ENCODE assay signal across 8 cellular contexts in genomic region chr2:69622805-69623204, GRCh38. TPM values are rescaled to one million over a fixed set of nuclear protein-coding genes. Genes with fewer than 3 reads are reported as not detected.
DNase-seq lines count a peak whose midpoint lies in the region; ATAC-seq, FAIRE-seq and TF ChIP-seq lines count a peak whose summit lies in the region.
"Not testable (repeated sequence)": the region's sequence is repeated elsewhere in the genome, so short reads cannot be mapped to it uniquely, and the experiment has no call there.

No MANE protein-coding gene starts in this region.

- CTCF ChIA-PET in A549 (lab: Yijun Ruan, JAX), result interaction anchor here (0.6 to 1.3 kb wide), 4 partner anchors 10 to 102 kb away, joined by 3 read pairs; no protein-coding TSS in a partner anchor
- CTCF ChIA-PET in activated CD4-positive, alpha-beta T cell treated with anti-CD3 and anti-CD28 coated beads for 36 hours (lab: Charles Lee), result interaction anchor here (0.9 to 4.0 kb wide), 7 partner anchors 9 to 317 kb away, joined by 3 to 15 read pairs (median 5); no protein-coding TSS in a partner anchor
- CTCF ChIA-PET in activated CD8-positive, alpha-beta memory T cell treated with anti-CD3 and anti-CD28 coated beads, Interleukin-2, amount 10 ng/mL, durations not matched to agents 7 days and 5 days (lab: Charles Lee), result interaction anchor here (0.7 to 1.2 kb wide), 4 partner anchors 12 to 248 kb away, joined by 3 to 4 read pairs (median 4); no protein-coding TSS in a partner anchor
- CTCF ChIA-PET in activated naive CD4-positive, alpha-beta T cell treated with anti-CD3 and anti-CD28 coated beads, Interleukin-2, amount 10 ng/mL, durations not matched to agents 7 days and 5 days (lab: Charles Lee), result interaction anchor here (0.7 to 1.1 kb wide), 2 partner anchors 8 to 57 kb away, joined by 3 to 4 read pairs; no protein-coding TSS in a partner anchor
- CTCF ChIA-PET in naive thymus-derived CD4-positive, alpha-beta T cell (lab: Charles Lee), result interaction anchor here (0.7 to 1.9 kb wide), 3 partner anchors 17 to 102 kb away, joined by 3 to 5 read pairs (median 3); partner anchors contain the start of gene AAK1

- H3K27ac Mint-ChIP-seq in IgD-negative memory B cell, result peak overlapping the region in 2 of 3 donors; percentile 7 to 29
- peak overlapping the region; percentile 73 for H3K27ac Mint-ChIP-seq in activated CD4-positive, alpha-beta T cell treated with anti-CD3 and anti-CD28 coated beads for 36 hours
- peak overlapping the region; percentile 49 for H3K27ac Mint-ChIP-seq in activated CD8-positive, alpha-beta memory T cell treated with anti-CD3 and anti-CD28 coated beads, Interleukin-2, amount 10 ng/mL, durations not matched to agents 7 days and 5 days
- H3K27ac Mint-ChIP-seq in activated naive CD4-positive, alpha-beta T cell treated with anti-CD3 and anti-CD28 coated beads, Interleukin-2, amount 10 ng/mL, durations not matched to agents 7 days and 5 days, result peak overlapping the region; percentile 50
- peak overlapping the region; percentile 80 for H3K27ac Mint-ChIP-seq in activated naive CD8-positive, alpha-beta T cell treated with anti-CD3 and anti-CD28 coated beads, Interleukin-2, amount 50 U/mL, for 24 hours
- peak overlapping the region in 7 of 9 donors; percentile 37 to 90 (median 80) for H3K27ac Mint-ChIP-seq in naive thymus-derived CD4-positive, alpha-beta T cell

- not testable (repeated sequence) for H3K27me3 ChIP-seq in naive thymus-derived CD4-positive, alpha-beta T cell (ENCODE audit: control insufficient read depth in 2 of 2, insufficient read depth in 2 of 2, low read length in 2 of 2); testis

- ATAC-seq in A549; activated CD4-positive, alpha-beta T cell treated with anti-CD3 and anti-CD28 coated beads for 36 hours; activated CD8-positive, alpha-beta memory T cell treated with anti-CD3 and anti-CD28 coated beads, Interleukin-2, amount 10 ng/mL, durations not matched to agents 7 days and 5 days; activated naive CD8-positive, alpha-beta T cell treated with anti-CD3 and anti-CD28 coated beads, Interleukin-2, amount 50 U/mL, for 24 hours; naive thymus-derived CD4-positive, alpha-beta T cell: not testable (repeated sequence)

- intact Hi-C loops in activated CD4-positive, alpha-beta T cell treated with anti-CD3 and anti-CD28 coated beads for 36 hours (cut with DNase I, micrococcal nuclease); naive thymus-derived CD4-positive, alpha-beta T cell (cut with micrococcal nuclease); testis (cut with DNase I; ENCODE audit: low total_unique reads): not testable (repeated sequence)

- H3K4me3 ChIP-seq in A549; naive thymus-derived CD4-positive, alpha-beta T cell (ENCODE audit: low read length); testis: not testable (repeated sequence)

- WGBS in A549 (ENCODE audit: missing lambda C conversion rate), result 97% methylated on average over 10 of the region's 10 CpGs
- 93% methylated on average over 10 of the region's 10 CpGs for WGBS in testis, 2 donors

- TF ChIP-seq POLR2A in A549 (IDR thresholded peaks at IDR 0.05; ENCODE audit: low read length); testis (IDR thresholded peaks at IDR 0.05): not testable (repeated sequence)

- not testable (repeated sequence) for TF ChIP-seq CTCF in A549 (IDR thresholded peaks at IDR 0.05); testis (IDR thresholded peaks at IDR 0.05)

- TF ChIP-seq EP300 in A549 (IDR thresholded peaks at IDR 0.05), result not testable (repeated sequence)

- H3K4me1 Mint-ChIP-seq in IgD-negative memory B cell; activated naive CD8-positive, alpha-beta T cell treated with anti-CD3 and anti-CD28 coated beads, Interleukin-2, amount 50 U/mL, for 24 hours: not testable (repeated sequence)
- H3K4me1 Mint-ChIP-seq in activated CD4-positive, alpha-beta T cell treated with anti-CD3 and anti-CD28 coated beads for 36 hours, result peaks cover 15% of the 10 kb centered on the region
- peaks cover 16% of the 10 kb centered on the region for H3K4me1 Mint-ChIP-seq in activated CD8-positive, alpha-beta memory T cell treated with anti-CD3 and anti-CD28 coated beads, Interleukin-2, amount 10 ng/mL, durations not matched to agents 7 days and 5 days
- H3K4me1 Mint-ChIP-seq in activated naive CD4-positive, alpha-beta T cell treated with anti-CD3 and anti-CD28 coated beads, Interleukin-2, amount 10 ng/mL, durations not matched to agents 7 days and 5 days, result peaks cover 15% of the 10 kb centered on the region
- peaks cover 0 to 21% (median 0%) of the 10 kb centered on the region in 7 donors for H3K4me1 Mint-ChIP-seq in naive thymus-derived CD4-positive, alpha-beta T cell

- not testable (repeated sequence) for H3K36me3 ChIP-seq in naive thymus-derived CD4-positive, alpha-beta T cell (ENCODE audit: control insufficient read depth in 2 of 3, insufficient read depth in 3 of 3, low read length in 3 of 3); testis (ENCODE audit: low read depth, missing control alignments)

- not testable (repeated sequence) for H3K4me2 ChIP-seq in A549

- not testable (repeated sequence) for FAIRE-seq in A549 (lab: Jason Lieb, UNC)

- H3K4me3 Mint-ChIP-seq in IgD-negative memory B cell; activated CD4-positive, alpha-beta T cell treated with anti-CD3 and anti-CD28 coated beads for 36 hours: not testable (repeated sequence)
- H3K4me3 Mint-ChIP-seq in activated CD8-positive, alpha-beta memory T cell treated with anti-CD3 and anti-CD28 coated beads, Interleukin-2, amount 10 ng/mL, durations not matched to agents 7 days and 5 days, result peak overlapping the region; percentile 57
- peak overlapping the region; percentile 18 for H3K4me3 Mint-ChIP-seq in activated naive CD4-positive, alpha-beta T cell treated with anti-CD3 and anti-CD28 coated beads, Interleukin-2, amount 10 ng/mL, durations not matched to agents 7 days and 5 days
- H3K4me3 Mint-ChIP-seq in activated naive CD8-positive, alpha-beta T cell treated with anti-CD3 and anti-CD28 coated beads, Interleukin-2, amount 50 U/mL, for 24 hours, result peak overlapping the region; percentile 63
- peak overlapping the region in 9 of 10 donors; percentile 51 to 84 (median 69) for H3K4me3 Mint-ChIP-seq in naive thymus-derived CD4-positive, alpha-beta T cell

- H3K27ac ChIP-seq in A549, testis: not testable (repeated sequence)
- H3K27ac ChIP-seq in naive thymus-derived CD4-positive, alpha-beta T cell (ENCODE audit: low read depth, low read length), result peak overlapping the region; percentile 31

- not testable (repeated sequence) for H3K9me3 ChIP-seq in A549; naive thymus-derived CD4-positive, alpha-beta T cell (ENCODE audit: control insufficient read depth in 2 of 3, low read length in 3 of 3); testis

- H3K4me1 ChIP-seq in A549 (peaks cover 17% of the 10 kb centered on the region; the same call in 2 of the 3 replicates), testis (peaks cover 15% of the 10 kb centered on the region)
- peaks cover 58 to 75% of the 10 kb centered on the region in 2 donors for H3K4me1 ChIP-seq in naive thymus-derived CD4-positive, alpha-beta T cell (ENCODE audit: control insufficient read depth in 2 of 2, insufficient read depth in 2 of 2, low read length in 2 of 2)

- POLR2A ChIA-PET in A549 (lab: Yijun Ruan, JAX); activated CD4-positive, alpha-beta T cell treated with anti-CD3 and anti-CD28 coated beads for 36 hours (lab: Charles Lee): not testable (repeated sequence)
- POLR2A ChIA-PET in naive thymus-derived CD4-positive, alpha-beta T cell (lab: Charles Lee), result interaction anchor here (1.1 to 1.5 kb wide), 4 partner anchors 8 to 21 kb away, joined by 3 to 6 read pairs (median 4); no protein-coding TSS in a partner anchor

- not testable (repeated sequence) for H3K27me3 Mint-ChIP-seq in IgD-negative memory B cell; activated CD4-positive, alpha-beta T cell treated with anti-CD3 and anti-CD28 coated beads for 36 hours; activated CD8-positive, alpha-beta memory T cell treated with anti-CD3 and anti-CD28 coated beads, Interleukin-2, amount 10 ng/mL, durations not matched to agents 7 days and 5 days; activated naive CD4-positive, alpha-beta T cell treated with anti-CD3 and anti-CD28 coated beads, Interleukin-2, amount 10 ng/mL, durations not matched to agents 7 days and 5 days; activated naive CD8-positive, alpha-beta T cell treated with anti-CD3 and anti-CD28 coated beads, Interleukin-2, amount 50 U/mL, for 24 hours; naive thymus-derived CD4-positive, alpha-beta T cell

- not testable (repeated sequence) for DNase-seq in A549 (ENCODE audit: low read depth in 1 of 2, low spot score in 1 of 2); activated CD4-positive, alpha-beta T cell treated with anti-CD3 and anti-CD28 coated beads for 36 hours; activated CD8-positive, alpha-beta memory T cell treated with anti-CD3 and anti-CD28 coated beads, Interleukin-2, amount 10 ng/mL, durations not matched to agents 7 days and 5 days; activated naive CD4-positive, alpha-beta T cell treated with anti-CD3 and anti-CD28 coated beads, Interleukin-2, amount 10 ng/mL, durations not matched to agents 7 days and 5 days; activated naive CD8-positive, alpha-beta T cell treated with anti-CD3 and anti-CD28 coated beads, Interleukin-2, amount 50 U/mL, for 24 hours
- peak in 2 of 9 donors; percentile 25 to 31 for DNase-seq in naive thymus-derived CD4-positive, alpha-beta T cell
- DNase-seq in testis, result peak; percentile 20

- H3K9me3 Mint-ChIP-seq in IgD-negative memory B cell; activated CD4-positive, alpha-beta T cell treated with anti-CD3 and anti-CD28 coated beads for 36 hours (ENCODE audit: low read depth); activated CD8-positive, alpha-beta memory T cell treated with anti-CD3 and anti-CD28 coated beads, Interleukin-2, amount 10 ng/mL, durations not matched to agents 7 days and 5 days (ENCODE audit: low read depth); activated naive CD4-positive, alpha-beta T cell treated with anti-CD3 and anti-CD28 coated beads, Interleukin-2, amount 10 ng/mL, durations not matched to agents 7 days and 5 days; activated naive CD8-positive, alpha-beta T cell treated with anti-CD3 and anti-CD28 coated beads, Interleukin-2, amount 50 U/mL, for 24 hours; naive thymus-derived CD4-positive, alpha-beta T cell: not testable (repeated sequence)

- TF ChIP-seq RAD21 in A549 (conservative IDR thresholded peaks at IDR 0.05 in 1 of 2, IDR thresholded peaks at IDR 0.05 in 1 of 2), result not testable (repeated sequence)

- not testable (repeated sequence) for H3K36me3 Mint-ChIP-seq in IgD-negative memory B cell
- H3K36me3 Mint-ChIP-seq in activated CD4-positive, alpha-beta T cell treated with anti-CD3 and anti-CD28 coated beads for 36 hours (ENCODE audit: low read depth), result peaks cover 12% of the 10 kb centered on the region
- peaks cover 13% of the 10 kb centered on the region for H3K36me3 Mint-ChIP-seq in activated CD8-positive, alpha-beta memory T cell treated with anti-CD3 and anti-CD28 coated beads, Interleukin-2, amount 10 ng/mL, durations not matched to agents 7 days and 5 days
- peaks cover 16% of the 10 kb centered on the region for H3K36me3 Mint-ChIP-seq in activated naive CD4-positive, alpha-beta T cell treated with anti-CD3 and anti-CD28 coated beads, Interleukin-2, amount 10 ng/mL, durations not matched to agents 7 days and 5 days
- H3K36me3 Mint-ChIP-seq in activated naive CD8-positive, alpha-beta T cell treated with anti-CD3 and anti-CD28 coated beads, Interleukin-2, amount 50 U/mL, for 24 hours (ENCODE audit: low read depth), result peaks cover 12% of the 10 kb centered on the region
- H3K36me3 Mint-ChIP-seq in naive thymus-derived CD4-positive, alpha-beta T cell, result peaks cover 0 to 15% (median 7%) of the 10 kb centered on the region in 5 donors

RNA-seq across cellular contexts. Expression of gene AAK1, which starts 20.7 kb away (rescaled TPM):
- 25.7 and 26.9 TPM in 2 replicates for polyA plus RNA-seq in A549 (2011; rRNA removed)
- 8.6 and 12.2 TPM in 2 replicates for polyA plus RNA-seq in A549 (2012; cell fraction: cytosol; rRNA removed)
- 11.6 and 12.6 TPM in 2 replicates for polyA plus RNA-seq in A549 (2012; cell fraction: nucleus; rRNA removed)
- 15.9 to 19.3 TPM (median 15.9 TPM) in 3 replicates for polyA plus RNA-seq in A549 (2017; fragmentation: RNase III; extraction: RNeasy Plus Mini Kit Qiagen cat#74134 plus additional on column Dnase treatment)
- polyA minus RNA-seq in A549 (2011; rRNA and poly(A)+ RNA removed), result 29.7 and 39.7 TPM in 2 replicates
- polyA plus RNA-seq in IgD-negative memory B cell, result 6.0 TPM
- total RNA-seq in activated CD4-positive, alpha-beta T cell treated with anti-CD3 and anti-CD28 coated beads for 36 hours, result 100 to 1,000 TPM in 1 of 2 experiments, 10 to 100 TPM in 1; 95.9 to 104 TPM
- 10 to 100 TPM; 94.0 to 99.5 TPM for total RNA-seq in activated CD8-positive, alpha-beta memory T cell treated with anti-CD3 and anti-CD28 coated beads, Interleukin-2, amount 10 ng/mL, durations not matched to agents 7 days and 5 days
- 100 to 1,000 TPM; 114 to 253 (median 218) TPM for total RNA-seq in naive thymus-derived CD4-positive, alpha-beta T cell
- polyA plus RNA-seq in naive thymus-derived CD4-positive, alpha-beta T cell, result 10 to 100 TPM; 71.5 to 84.6 TPM
- total RNA-seq in testis, result 10 to 100 TPM; 47.9 to 62.1 TPM
- 20.3 TPM for polyA plus RNA-seq in testis (ENCODE audit: insufficient read depth, low read depth, low replicate concordance)

Comparison
In these comparisons a context has a peak if more than half of its experiments do, and no peak if none do; other contexts are left out.
1. H3K27ac Mint-ChIP-seq: peak in every context shown above with its lines; median percentile 80 in activated naive CD8-positive, alpha-beta T cell treated with anti-CD3 and anti-CD28 coated beads, Interleukin-2, amount 50 U/mL, for 24 hours; 80 in naive thymus-derived CD4-positive, alpha-beta T cell; 73 in activated CD4-positive, alpha-beta T cell treated with anti-CD3 and anti-CD28 coated beads for 36 hours; 50 in activated naive CD4-positive, alpha-beta T cell treated with anti-CD3 and anti-CD28 coated beads, Interleukin-2, amount 10 ng/mL, durations not matched to agents 7 days and 5 days; 49 in activated CD8-positive, alpha-beta memory T cell treated with anti-CD3 and anti-CD28 coated beads, Interleukin-2, amount 10 ng/mL, durations not matched to agents 7 days and 5 days; 18 in IgD-negative memory B cell.